8 cellular contexts compared by ENCODE assay signal in the genomic region with DNA sequence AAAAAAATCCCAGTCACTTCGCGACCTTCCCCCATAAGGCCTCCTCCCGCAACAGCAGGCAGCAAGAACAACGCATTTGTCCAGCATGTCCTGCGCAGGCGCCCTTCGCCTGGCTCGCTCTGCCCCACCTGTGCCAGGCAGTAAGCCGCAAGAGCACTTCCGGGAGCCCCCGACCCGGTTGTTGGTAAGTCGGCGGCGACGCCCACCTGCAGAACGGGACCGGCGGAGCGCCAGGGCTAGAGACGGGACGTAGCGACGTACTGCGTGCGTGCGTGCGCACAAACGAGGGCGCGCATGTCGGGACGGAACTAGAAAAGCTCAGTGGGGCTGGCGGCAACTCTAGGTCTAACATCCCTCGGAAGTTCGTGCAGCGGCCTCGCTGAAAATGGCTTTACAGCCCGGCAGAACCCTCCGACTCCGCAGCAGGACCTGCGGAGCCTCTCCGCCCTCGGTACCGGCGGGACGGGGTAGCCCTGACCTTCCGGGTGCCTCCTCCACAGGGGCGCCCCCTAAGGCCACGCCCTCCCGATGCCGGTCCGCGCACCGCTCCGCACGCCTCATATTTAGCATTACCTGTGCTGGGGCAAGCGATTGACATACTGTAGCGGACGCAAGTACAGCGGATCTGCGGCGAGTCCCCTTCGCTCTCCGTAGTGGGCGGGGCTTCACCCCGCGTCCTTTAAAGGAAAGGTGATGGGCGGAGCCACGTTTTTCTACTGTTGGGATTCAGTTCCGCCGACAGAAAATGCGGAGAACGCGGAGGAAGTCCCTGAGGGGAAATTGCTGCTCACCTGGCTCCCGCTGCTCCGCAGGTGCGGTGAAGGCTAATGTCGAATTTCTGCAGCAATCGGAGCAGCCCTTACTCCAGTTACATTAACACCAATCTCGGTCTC. TPM values are rescaled to one million over a fixed set of nuclear protein-coding genes. Genes with fewer than 3 reads are reported as not detected.
DNase-seq lines count a peak whose midpoint lies in the region; ATAC-seq, FAIRE-seq and TF ChIP-seq lines count a peak whose summit lies in the region.

A gene with protein sequence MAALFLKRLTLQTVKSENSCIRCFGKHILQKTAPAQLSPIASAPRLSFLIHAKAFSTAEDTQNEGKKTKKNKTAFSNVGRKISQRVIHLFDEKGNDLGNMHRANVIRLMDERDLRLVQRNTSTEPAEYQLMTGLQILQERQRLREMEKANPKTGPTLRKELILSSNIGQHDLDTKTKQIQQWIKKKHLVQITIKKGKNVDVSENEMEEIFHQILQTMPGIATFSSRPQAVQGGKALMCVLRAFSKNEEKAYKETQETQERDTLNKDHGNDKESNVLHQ (minus strand): TSS at position 629 of the 893 bp plus-strand sequence. CDS start 10,116 bp downstream, outside the sequence.

- peaks cover 10 to 31% of the 10 kb centered on the region in 2 donors for H3K4me1 ChIP-seq in adrenal gland (replicated peaks in 1 of 2)
- H3K4me1 ChIP-seq in heart left ventricle = peaks cover 3 to 53% (median 39%) of the 10 kb centered on the region in 12 donors
- peaks cover 20 to 38% (median 26%) of the 10 kb centered on the region in 4 donors for H3K4me1 ChIP-seq in upper lobe of left lung

- peak within 1 kb of the TSS; percentile 73 to 94 (median 84) for H3K4me3 ChIP-seq in adrenal gland
- peak within 1 kb of the TSS; percentile 38 to 97 (median 86) for H3K4me3 ChIP-seq in heart left ventricle
- peak within 1 kb of the TSS; percentile 76 to 94 (median 80) for H3K4me3 ChIP-seq in upper lobe of left lung

- CTCF ChIA-PET in T-cell (lab: Charles Lee) = interaction anchor here (0.6 to 2.8 kb wide), 6 partner anchors 17 to 79 kb away, joined by 3 to 29 read pairs (median 6); a partner anchor contains a TSS

- H3K4me3 Mint-ChIP-seq in T-cell = peak within 1 kb of the TSS; percentile 89 to 95 (median 94)

- no peaks in the 10 kb centered on the region for H3K27me3 Mint-ChIP-seq in T-cell

- H3K27ac ChIP-seq in adrenal gland = peak within 1 kb of the TSS; percentile 97 to 99 (median 98)
- H3K27ac ChIP-seq in heart left ventricle = peak within 1 kb of the TSS; percentile 95 to 100 (median 98)
- H3K27ac ChIP-seq in upper lobe of left lung = peak within 1 kb of the TSS; percentile 98 to 100 (median 98)

- H3K36me3 ChIP-seq in adrenal gland (replicated peaks in 1 of 2) = no peaks in the 10 kb centered on the region
- H3K36me3 ChIP-seq in heart left ventricle = peaks cover 0 to under 1% (median 0%) of the 10 kb centered on the region in 9 donors
- H3K36me3 ChIP-seq in upper lobe of left lung = no peaks in the 10 kb centered on the region

- TF ChIP-seq EP300 in upper lobe of left lung (IDR thresholded peaks at IDR 0.05) = peak in 1 of 4 donors; percentile 65

- peak within 1 kb of the TSS; percentile 98 to 99 for H3K27ac Mint-ChIP-seq in T-cell

- POLR2A ChIA-PET in T-cell (lab: Charles Lee) = interaction anchor here (0.6 to 2.1 kb wide), 7 partner anchors 10 to 171 kb away, joined by 3 to 11 read pairs (median 5); a partner anchor contains a TSS

- no peaks in the 10 kb centered on the region for H3K27me3 ChIP-seq in adrenal gland
- no peaks in the 10 kb centered on the region for H3K27me3 ChIP-seq in heart left ventricle
- no peaks in the 10 kb centered on the region for H3K27me3 ChIP-seq in upper lobe of left lung

- H3K36me3 Mint-ChIP-seq in T-cell = peaks cover 11% of the 10 kb centered on the region

- H3K9me3 ChIP-seq in adrenal gland (replicated peaks in 1 of 3) = no peaks in the 10 kb centered on the region
- H3K9me3 ChIP-seq in heart left ventricle = no peaks in the 10 kb centered on the region
- H3K9me3 ChIP-seq in upper lobe of left lung = no peaks in the 10 kb centered on the region

- peak; percentile 84 for ATAC-seq in HG02840 (IDR thresholded peaks at IDR 0.05; ENCODE audit: low FRiP score, unreplicated experiment)
- peak; percentile 83 to 90 (median 85) for ATAC-seq in T-cell (replicated peaks in 1 of 4)
- ATAC-seq in heart left ventricle = peak; percentile 81 to 95 (median 92)
- peak; percentile 96 to 98 for ATAC-seq in upper lobe of left lung (ENCODE audit: low FRiP score in 2 of 2)

- H3K4me1 Mint-ChIP-seq in T-cell = peaks cover 61 to 67% (median 62%) of the 10 kb centered on the region in 3 donors

- TF ChIP-seq POLR2A in GM12891 (IDR thresholded peaks at IDR 0.05; ENCODE audit: low read depth, low read length) = peak; percentile 96
- TF ChIP-seq POLR2A in adrenal gland (IDR thresholded peaks at IDR 0.05) = peak; percentile 47 to 79
- peak in 1 of 2 donors; percentile 56 for TF ChIP-seq POLR2A in heart left ventricle (IDR thresholded peaks at IDR 0.05)
- TF ChIP-seq POLR2A in upper lobe of left lung (IDR thresholded peaks at IDR 0.05) = peak in 3 of 4 donors; percentile 78 to 86 (median 82)

- FAIRE-seq in GM12891 (lab: Jason Lieb, UNC) = peak; percentile 98

- intact Hi-C loops in adrenal gland (cut with DNase I) = no loop called here
- intact Hi-C loops in heart left ventricle (cut with DNase I) = loop anchor here in 7 of 10 donors (1.0 to 10.0 kb wide), 6 partner anchors 23 to 175 kb away; a partner anchor contains a TSS
- intact Hi-C loops in posterior cingulate gyrus (cut with DNase I) = loop anchor here (1.0 to 2.0 kb wide), 2 partner anchors 25 to 170 kb away; a partner anchor contains a TSS

- TF ChIP-seq CTCF in adrenal gland (IDR thresholded peaks at IDR 0.05) (peak in 2 of 6 experiments; percentile 21 to 23), heart left ventricle (IDR thresholded peaks at IDR 0.05) (peak in 1 of 12 donors; percentile 14), upper lobe of left lung (IDR thresholded peaks at IDR 0.05) (peak in 4 of 6 experiments; percentile 4 to 23 (median 15))

- 0 to 1% (median 0%) methylated on average over 49 to 81 of the region's 81 CpGs for WGBS in adrenal gland, 4 donors
- WGBS in heart left ventricle, 4 donors = 0% methylated on average over 34 to 81 of the region's 81 CpGs
- 1 to 2% methylated on average over 21 to 77 of the region's 81 CpGs for WGBS in upper lobe of left lung, 2 donors

- DNase-seq in GM12891 (ENCODE audit: insufficient read length, low spot score) (peak; percentile 71), NCI-H1436 treated with DMSO at 0.1 percent for 48 hours (lab: John Stamatoyannopoulos, UW) (peak; percentile 65), T-cell (peak; percentile 95 to 99 (median 97)), adrenal gland (peak; percentile 92 to 97 (median 94)), heart left ventricle (peak; percentile 94 to 97 (median 96)), posterior cingulate gyrus (peak; percentile 88 to 99 (median 93)), upper lobe of left lung (peak; percentile 97)

- H3K9me3 Mint-ChIP-seq in T-cell = no peaks in the 10 kb centered on the region

TF ChIP-seq in GM12891, 5 proteins besides CTCF, POLR2A, EP300 and RAD21:
- TF ChIP-seq POLR2AphosphoS5 (IDR thresholded peaks at IDR 0.05; ENCODE audit: low read depth, low read length) = peak; percentile 95
- peak; percentile 55; the same call in 1 of the 2 replicates for TF ChIP-seq POU2F2 (IDR thresholded peaks at IDR 0.05; ENCODE audit: low read depth, low read length)
- peak; percentile 70 for TF ChIP-seq SPI1 (IDR thresholded peaks at IDR 0.05; ENCODE audit: low read depth, low read length)
- no peak for TF ChIP-seq PAX5 (IDR thresholded peaks at IDR 0.05; ENCODE audit: insufficient read depth, low read length, severe bottlenecking)
- TF ChIP-seq TAF1 (IDR thresholded peaks at IDR 0.05; ENCODE audit: low read depth, low read length) = peak; percentile 83

RNA-seq across cellular contexts. Expression of the gene that starts here (rescaled TPM):
- polyA plus RNA-seq in GM12891 (2012; ENCODE audit: low read depth, missing spikeins) = 39.7 TPM
- total RNA-seq in T-cell (10 to 100 TPM; 45.4 to 74.1 (median 61.4) TPM), adrenal gland (100 to 1,000 TPM in 1 of 8 donors, 10 to 100 TPM in 7; 51.9 to 110 (median 74.1) TPM), heart left ventricle (100 to 1,000 TPM; 101 to 252 (median 123) TPM), upper lobe of left lung (100 to 1,000 TPM in 1 of 6 donors, 10 to 100 TPM in 5; 31.2 to 104 (median 38.8) TPM)
- polyA plus RNA-seq in adrenal gland (100 to 1,000 TPM in 2 of 3 donors, 10 to 100 TPM in 1; 89.6 to 181 (median 147) TPM), heart left ventricle (100 to 1,000 TPM; 136 to 257 TPM)

Comparison
In these comparisons a context has a peak if more than half of its experiments do, and no peak if none do; other contexts are left out.
1. Peak in every context shown above with its lines: DNase-seq, ATAC-seq, H3K4me3 ChIP-seq and H3K27ac ChIP-seq.
2. intact Hi-C loops: an anchor here in heart left ventricle (1.0 to 10.0 kb wide) and posterior cingulate gyrus (1.0 to 2.0 kb wide); none called in adrenal gland.